14 cellular contexts compared by ENCODE assay signal in genomic region chr10:24292304-24293291, GRCh38.
DNase-seq lines count a peak whose midpoint lies in the region; ATAC-seq and TF ChIP-seq lines count a peak whose summit lies in the region.
"Had no signal": no experiment of that assay in that cellular context is flagged by ENCODE, and none has a peak within 500 bp of the region (broad histone marks: within the 10 kb centered on the region; RNA-seq: fewer than 3 reads in every experiment).

No MANE protein-coding gene starts in this region.

- no peak for ATAC-seq in GM23338
- ATAC-seq in left lobe of liver, result no peak

- H2BK5ac ChIP-seq in trophoblast cell (ENCODE audit: low read depth, low read length, poor library complexity), result no peak overlapping the region

- H2AK5ac ChIP-seq in trophoblast cell (ENCODE audit: low read length), result no peak overlapping the region

- H3K4me3 ChIP-seq in GM23338 (no peak overlapping the region), fibroblast of villous mesenchyme (ENCODE audit: low read depth, low read length) (no peak overlapping the region), trophoblast cell (ENCODE audit: low read depth, low read length) (no peak overlapping the region)
- H3K4me3 ChIP-seq in CD8-positive, alpha-beta memory T cell (ENCODE audit: low read length), result no peak overlapping the region
- H3K4me3 ChIP-seq: coronary artery, stomach, uterus had no signal

- H3K23ac ChIP-seq in trophoblast cell (ENCODE audit: low read length), result no peak overlapping the region

- H3K9me2 ChIP-seq in GM23338 (ENCODE audit: insufficient read depth), result peaks cover 5% of the 10 kb centered on the region; the same call in 1 of the 2 replicates

- no peaks in the 10 kb centered on the region for H3K79me2 ChIP-seq in GM23338 (replicated peaks; ENCODE audit: insufficient read depth)
- peaks cover 18% of the 10 kb centered on the region for H3K79me2 ChIP-seq in trophoblast cell (ENCODE audit: control insufficient read depth, insufficient read depth, low read length, poor library complexity)

- peaks cover 3% of the 10 kb centered on the region; the same call in 2 of the 3 replicates for H3K9me3 Mint-ChIP-seq in GM23338
- H3K9me3 Mint-ChIP-seq in CD8-positive, alpha-beta memory T cell, result peaks cover 0 to 7% (median 4%) of the 10 kb centered on the region in 5 donors

- H3K79me1 ChIP-seq in trophoblast cell (ENCODE audit: low read length), result peaks cover 1% of the 10 kb centered on the region

- no peak overlapping the region for H3K9ac ChIP-seq in trophoblast cell (ENCODE audit: low read length)

- H4K91ac ChIP-seq in trophoblast cell (ENCODE audit: low read depth, low read length), result no peak overlapping the region

- H3K36me3 ChIP-seq in GM23338 (ENCODE audit: insufficient read depth) (no peaks in the 10 kb centered on the region), trophoblast cell (ENCODE audit: control insufficient read depth in 1 of 2, insufficient read depth in 2 of 2, low read length in 2 of 2) (peaks cover 19 to 29% of the 10 kb centered on the region in 2 experiments)
- no peaks in the 10 kb centered on the region for H3K36me3 ChIP-seq in CD8-positive, alpha-beta memory T cell (ENCODE audit: insufficient read depth, low read length)
- H3K36me3 ChIP-seq: stomach, uterus had no signal

- 0 out of 2 replicates have a peak, but pooled peaks cover 5% of the 10 kb centered on the region for H3K4me1 ChIP-seq in GM23338 (ENCODE audit: insufficient read depth)
- H3K4me1 ChIP-seq in trophoblast cell (ENCODE audit: control insufficient read depth in 1 of 2, insufficient read depth in 2 of 2, low read length in 2 of 2), result peaks cover 6 to 9% of the 10 kb centered on the region in 2 experiments
- no peaks in the 10 kb centered on the region for H3K4me1 ChIP-seq in CD8-positive, alpha-beta memory T cell (ENCODE audit: insufficient read depth, low read length)
- H3K4me1 ChIP-seq: uterus had no signal

- no peaks in the 10 kb centered on the region for H3K9me3 ChIP-seq in trophoblast cell (ENCODE audit: insufficient read depth, low read depth, low read length)
- H3K9me3 ChIP-seq in CD8-positive, alpha-beta memory T cell (ENCODE audit: low read length), result no peaks in the 10 kb centered on the region
- H3K9me3 ChIP-seq: stomach, uterus had no signal

- no peaks in the 10 kb centered on the region for H3K27me3 ChIP-seq in GM23338 (ENCODE audit: insufficient read depth)
- H3K27me3 ChIP-seq in trophoblast cell (ENCODE audit: insufficient read depth, low read length), result no peaks in the 10 kb centered on the region
- H3K27me3 ChIP-seq in CD8-positive, alpha-beta memory T cell (ENCODE audit: insufficient read depth, low read length, poor library complexity, severe bottlenecking), result no peaks in the 10 kb centered on the region
- H3K27me3 ChIP-seq: stomach, uterus had no signal

- H3K27ac ChIP-seq in GM23338 (ENCODE audit: low read depth), result no peak overlapping the region
- peak overlapping the region; percentile 7 for H3K27ac ChIP-seq in trophoblast cell (ENCODE audit: low read depth, low read length)
- H3K27ac ChIP-seq in CD8-positive, alpha-beta memory T cell (ENCODE audit: low read depth, low read length), result no peak overlapping the region
- H3K27ac ChIP-seq: uterus, VCaP had no signal

- POLR2A ChIA-PET in CD8-positive, alpha-beta memory T cell (lab: Charles Lee), result no interaction called here

- H4K12ac ChIP-seq in trophoblast cell (ENCODE audit: low read depth, low read length), result no peak overlapping the region

- H2BK120ac ChIP-seq in trophoblast cell (ENCODE audit: insufficient read depth, low read length, poor library complexity), result no peak overlapping the region

- peak overlapping the region; percentile 19 for H3K4ac ChIP-seq in trophoblast cell (ENCODE audit: low read depth, low read length)

- TF ChIP-seq CTCF in GM23338 (conservative IDR thresholded peaks at IDR 0.05; ENCODE audit: low read depth in 2 of 2) (no peak), fibroblast of villous mesenchyme (IDR thresholded peaks at IDR 0.05; ENCODE audit: insufficient read depth, low read depth, low read length) (no peak)

- H4K8ac ChIP-seq in trophoblast cell (ENCODE audit: low read depth, low read length), result no peak overlapping the region

- H3K36me3 Mint-ChIP-seq in GM23338 (ENCODE audit: low read depth), result peaks cover 41% of the 10 kb centered on the region
- no peaks in the 10 kb centered on the region for H3K36me3 Mint-ChIP-seq in CD8-positive, alpha-beta memory T cell

- DNase-seq in GM23338 (ENCODE audit: low spot score), result peak; percentile 6
- peak; percentile 3 for DNase-seq in RPMI7951 (ENCODE audit: low read depth)
- peak; percentile 4 for DNase-seq in fibroblast of villous mesenchyme (ENCODE audit: low read depth)
- DNase-seq in trophoblast cell, result peak in 1 of 2 donors; percentile 16
- no peak for DNase-seq in CD8-positive, alpha-beta memory T cell
- DNase-seq in left lobe of liver (ENCODE audit: low spot score), result no peak
- DNase-seq in activated gamma-delta T cell treated with Interleukin-2 at 50 U/mL for 16 hours, result no peak
- DNase-seq in NCI-H748 treated with DMSO at 0.1 percent for 48 hours (lab: John Stamatoyannopoulos, UW), result no peak
- DNase-seq: activated CD4-positive, alpha-beta T cell treated with anti-CD3 and anti-CD28 coated beads, Interleukin-2, amount 50 U/mL, for 4 hours; NCI-H1417 treated with DMSO at 0.1 percent for 48 hours had no signal

- H3K14ac ChIP-seq in trophoblast cell (ENCODE audit: low read length), result no peak overlapping the region

- no peaks in the 10 kb centered on the region; the same call in 2 of the 3 replicates for H3K4me1 Mint-ChIP-seq in GM23338
- H3K4me1 Mint-ChIP-seq in CD8-positive, alpha-beta memory T cell, result no peaks in the 10 kb centered on the region

- no CpG with 5 or more reads among the region's 11 CpGs for WGBS in trophoblast cell (ENCODE audit: extremely low coverage, insufficient coverage, insufficient read length)

- H4K20me1 ChIP-seq in GM23338 (replicated peaks; ENCODE audit: insufficient read depth), result no peaks in the 10 kb centered on the region

- no peaks in the 10 kb centered on the region for H3F3A ChIP-seq in GM23338 (replicated peaks; ENCODE audit: low read depth)

- no peak overlapping the region for H2AFZ ChIP-seq in GM23338
- H2AFZ ChIP-seq in trophoblast cell (ENCODE audit: insufficient read depth, low read length, poor library complexity), result no peak overlapping the region

- H3K18ac ChIP-seq in trophoblast cell (ENCODE audit: low read length), result no peak overlapping the region

- H3K4me2 ChIP-seq in GM23338, result no peak overlapping the region
- no peak overlapping the region for H3K4me2 ChIP-seq in trophoblast cell (ENCODE audit: low read length)

- H2BK12ac ChIP-seq in trophoblast cell (ENCODE audit: low read length), result no peak overlapping the region

- H3K27ac Mint-ChIP-seq in GM23338, result peak overlapping the region; percentile 81; the same call in 1 of the 2 replicates
- H3K27ac Mint-ChIP-seq in CD8-positive, alpha-beta memory T cell, result no peak overlapping the region

- no peak overlapping the region for H3K4me3 Mint-ChIP-seq in GM23338
- no peak overlapping the region for H3K4me3 Mint-ChIP-seq in CD8-positive, alpha-beta memory T cell

- peaks cover 2% of the 10 kb centered on the region for H3K27me3 Mint-ChIP-seq in GM23338 (ENCODE audit: insufficient read depth, low read depth, poor library complexity)
- peaks cover 0 to 3% of the 10 kb centered on the region in 2 donors for H3K27me3 Mint-ChIP-seq in CD8-positive, alpha-beta memory T cell

- CTCF ChIA-PET in CD8-positive, alpha-beta memory T cell (lab: Charles Lee), result no interaction called here

TF ChIP-seq in GM23338, 12 proteins besides CTCF, POLR2A, EP300 and RAD21 (continues in another document):
- TF ChIP-seq POLR2AphosphoS5 (IDR thresholded peaks at IDR 0.05; ENCODE audit: low read depth), result no peak
- no peak for TF ChIP-seq STAT1 (IDR thresholded peaks at IDR 0.05; ENCODE audit: unreplicated experiment)
- no peak for TF ChIP-seq CREB1 (CRISPR knock-in tag; IDR thresholded peaks at IDR 0.05; ENCODE audit: low read depth)
- TF ChIP-seq NANOG (IDR thresholded peaks at IDR 0.05; ENCODE audit: borderline replicate concordance), result no peak
- no peak for TF ChIP-seq ZNF331 (CRISPR knock-in tag; IDR thresholded peaks at IDR 0.05; ENCODE audit: low read depth)
- TF ChIP-seq, protein P1, sequence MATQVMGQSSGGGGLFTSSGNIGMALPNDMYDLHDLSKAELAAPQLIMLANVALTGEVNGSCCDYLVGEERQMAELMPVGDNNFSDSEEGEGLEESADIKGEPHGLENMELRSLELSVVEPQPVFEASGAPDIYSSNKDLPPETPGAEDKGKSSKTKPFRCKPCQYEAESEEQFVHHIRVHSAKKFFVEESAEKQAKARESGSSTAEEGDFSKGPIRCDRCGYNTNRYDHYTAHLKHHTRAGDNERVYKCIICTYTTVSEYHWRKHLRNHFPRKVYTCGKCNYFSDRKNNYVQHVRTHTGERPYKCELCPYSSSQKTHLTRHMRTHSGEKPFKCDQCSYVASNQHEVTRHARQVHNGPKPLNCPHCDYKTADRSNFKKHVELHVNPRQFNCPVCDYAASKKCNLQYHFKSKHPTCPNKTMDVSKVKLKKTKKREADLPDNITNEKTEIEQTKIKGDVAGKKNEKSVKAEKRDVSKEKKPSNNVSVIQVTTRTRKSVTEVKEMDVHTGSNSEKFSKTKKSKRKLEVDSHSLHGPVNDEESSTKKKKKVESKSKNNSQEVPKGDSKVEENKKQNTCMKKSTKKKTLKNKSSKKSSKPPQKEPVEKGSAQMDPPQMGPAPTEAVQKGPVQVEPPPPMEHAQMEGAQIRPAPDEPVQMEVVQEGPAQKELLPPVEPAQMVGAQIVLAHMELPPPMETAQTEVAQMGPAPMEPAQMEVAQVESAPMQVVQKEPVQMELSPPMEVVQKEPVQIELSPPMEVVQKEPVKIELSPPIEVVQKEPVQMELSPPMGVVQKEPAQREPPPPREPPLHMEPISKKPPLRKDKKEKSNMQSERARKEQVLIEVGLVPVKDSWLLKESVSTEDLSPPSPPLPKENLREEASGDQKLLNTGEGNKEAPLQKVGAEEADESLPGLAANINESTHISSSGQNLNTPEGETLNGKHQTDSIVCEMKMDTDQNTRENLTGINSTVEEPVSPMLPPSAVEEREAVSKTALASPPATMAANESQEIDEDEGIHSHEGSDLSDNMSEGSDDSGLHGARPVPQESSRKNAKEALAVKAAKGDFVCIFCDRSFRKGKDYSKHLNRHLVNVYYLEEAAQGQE (IDR thresholded peaks at IDR 0.05; ENCODE audit: unreplicated experiment), result no peak

Comparison
In these comparisons a context has a peak if more than half of its experiments do, and no peak if none do; other contexts are left out.
1. DNase-seq: peak in GM23338 (single experiment), RPMI7951 (single experiment) and fibroblast of villous mesenchyme (single experiment); none in CD8-positive, alpha-beta memory T cell (0 of 5), left lobe of liver (single experiment), activated gamma-delta T cell treated with Interleukin-2 at 50 U/mL for 16 hours (single experiment) and NCI-H748 treated with DMSO at 0.1 percent for 48 hours (single experiment).